ENCODE assay signal across 20 cellular contexts in genomic region chr20:44097521-44098255, GRCh38.
DNase-seq lines count a peak whose midpoint lies in the region; ATAC-seq, FAIRE-seq and TF ChIP-seq lines count a peak whose summit lies in the region.
"Had no signal": no experiment of that assay in that cellular context is flagged by ENCODE, and none has a peak within 500 bp of the region (broad histone marks: within the 10 kb centered on the region; RNA-seq: fewer than 3 reads in every experiment).

No MANE protein-coding gene starts in this region.

- TF ChIP-seq EP300 in Ishikawa (IDR thresholded peaks at IDR 0.05; ENCODE audit: borderline replicate concordance): no peak

- no peak overlapping the region for H3K4me3 ChIP-seq in bronchial epithelial cell (ENCODE audit: low read depth, low read length)
- H3K4me3 ChIP-seq: esophagus muscularis mucosa, upper lobe of left lung had no signal

- H3K4me3 Mint-ChIP-seq in Calu3 (ENCODE audit: low read depth, unreplicated experiment): no peak overlapping the region
- no peak overlapping the region for H3K4me3 Mint-ChIP-seq in activated CD4-positive, alpha-beta T cell treated with anti-CD3 and anti-CD28 coated beads, Interleukin-2, amount 10 ng/mL, durations not matched to agents 24 days and 14 days
- no peak overlapping the region for H3K4me3 Mint-ChIP-seq in stimulated activated naive B cell treated with anti-CD40 and anti-IgM and Interleukin-4, amounts not matched to agents 10 μg/mL and 1 μg/mL and 100 μg/mL, for 72 hours
- H3K4me3 Mint-ChIP-seq: activated naive CD8-positive, alpha-beta T cell; CD8-positive, alpha-beta memory T cell; mesothelial cell of epicardium; neural crest cell had no signal

- H3K27me3 Mint-ChIP-seq in Calu3 (ENCODE audit: unreplicated experiment): peaks cover 46% of the 10 kb centered on the region
- H3K27me3 Mint-ChIP-seq in activated CD4-positive, alpha-beta T cell treated with anti-CD3 and anti-CD28 coated beads, Interleukin-2, amount 10 ng/mL, durations not matched to agents 24 days and 14 days: peaks cover 30% of the 10 kb centered on the region
- H3K27me3 Mint-ChIP-seq in stimulated activated naive B cell treated with anti-CD40 and anti-IgM and Interleukin-4, amounts not matched to agents 10 μg/mL and 1 μg/mL and 100 μg/mL, for 72 hours: peaks cover 45 to 57% of the 10 kb centered on the region in 2 donors

- no peak for FAIRE-seq in bronchial epithelial cell (lab: Jason Lieb, UNC)
- FAIRE-seq: islet of Langerhans, RCC 7860 had no signal

- TF ChIP-seq RAD21 in Ishikawa (IDR thresholded peaks at IDR 0.05; ENCODE audit: low read depth): no peak

- H3K27ac Mint-ChIP-seq in Calu3 (ENCODE audit: unreplicated experiment): no peak overlapping the region
- no peak overlapping the region for H3K27ac Mint-ChIP-seq in activated CD4-positive, alpha-beta T cell treated with anti-CD3 and anti-CD28 coated beads, Interleukin-2, amount 10 ng/mL, durations not matched to agents 24 days and 14 days
- no peak overlapping the region for H3K27ac Mint-ChIP-seq in stimulated activated naive B cell treated with anti-CD40 and anti-IgM and Interleukin-4, amounts not matched to agents 10 μg/mL and 1 μg/mL and 100 μg/mL, for 72 hours
- H3K27ac Mint-ChIP-seq: activated naive CD8-positive, alpha-beta T cell; mesothelial cell of epicardium had no signal

- intact Hi-C loops in Calu3 (cut with micrococcal nuclease; ENCODE audit: unreplicated experiment): no loop called here
- intact Hi-C loops in activated CD4-positive, alpha-beta T cell treated with anti-CD3 and anti-CD28 coated beads, Interleukin-2, amount 10 ng/mL, durations not matched to agents 24 days and 14 days (cut with micrococcal nuclease): no loop called here

- BruUV-seq in Calu3 (replicated peaks; lab: Mats Ljungman, UMichigan): no TSS peak

- H3K36me3 ChIP-seq in bronchial epithelial cell (ENCODE audit: control insufficient read depth, insufficient read depth, low read length): no peaks in the 10 kb centered on the region
- H3K36me3 ChIP-seq: esophagus muscularis mucosa, upper lobe of left lung had no signal

- H3K27me3 ChIP-seq in bronchial epithelial cell (ENCODE audit: control insufficient read depth, insufficient read depth, low read length): no peaks in the 10 kb centered on the region
- H3K27me3 ChIP-seq: esophagus muscularis mucosa, upper lobe of left lung had no signal

- TF ChIP-seq CTCF in Calu3 (IDR thresholded peaks at IDR 0.05; ENCODE audit: unreplicated experiment) (no peak), bronchial epithelial cell (IDR thresholded peaks at IDR 0.05; ENCODE audit: insufficient read depth, low read length, severe bottlenecking) (no peak)

- CTCF ChIA-PET in Calu3 (lab: Charles Lee): no interaction called here

- H3K36me3 Mint-ChIP-seq in Calu3 (ENCODE audit: insufficient read depth, unreplicated experiment): no peaks in the 10 kb centered on the region
- no peaks in the 10 kb centered on the region for H3K36me3 Mint-ChIP-seq in activated CD4-positive, alpha-beta T cell treated with anti-CD3 and anti-CD28 coated beads, Interleukin-2, amount 10 ng/mL, durations not matched to agents 24 days and 14 days (ENCODE audit: low read depth)
- no peaks in the 10 kb centered on the region for H3K36me3 Mint-ChIP-seq in stimulated activated naive B cell treated with anti-CD40 and anti-IgM and Interleukin-4, amounts not matched to agents 10 μg/mL and 1 μg/mL and 100 μg/mL, for 72 hours
- H3K36me3 Mint-ChIP-seq: CD8-positive, alpha-beta memory T cell; mesothelial cell of epicardium had no signal

- H3K4me1 Mint-ChIP-seq in Calu3 (ENCODE audit: low read depth, unreplicated experiment): peaks cover 15% of the 10 kb centered on the region
- peaks cover 2% of the 10 kb centered on the region for H3K4me1 Mint-ChIP-seq in activated CD4-positive, alpha-beta T cell treated with anti-CD3 and anti-CD28 coated beads, Interleukin-2, amount 10 ng/mL, durations not matched to agents 24 days and 14 days
- no peaks in the 10 kb centered on the region for H3K4me1 Mint-ChIP-seq in stimulated activated naive B cell treated with anti-CD40 and anti-IgM and Interleukin-4, amounts not matched to agents 10 μg/mL and 1 μg/mL and 100 μg/mL, for 72 hours
- H3K4me1 Mint-ChIP-seq: CD8-positive, alpha-beta memory T cell had no signal

- DNase-seq in Calu3 (peak; percentile 42), bronchial epithelial cell (ENCODE audit: low read depth) (peak; percentile 73), lung microvascular endothelial cell (ENCODE audit: low read depth in 2 of 2) (peak; percentile 36 to 66), GOT3 (lab: John Stamatoyannopoulos, UW) (no peak)
- DNase-seq in activated CD4-positive, alpha-beta T cell treated with anti-CD3 and anti-CD28 coated beads, Interleukin-2, amount 10 ng/mL, durations not matched to agents 24 days and 14 days: no peak
- DNase-seq in stimulated activated naive B cell treated with anti-CD40 and anti-IgM and Interleukin-4, amounts not matched to agents 10 μg/mL and 1 μg/mL and 100 μg/mL, for 72 hours: no peak
- DNase-seq: CD8-positive, alpha-beta memory T cell; DMS79 treated with DMSO at 0.1 percent for 48 hours; NCI-H1694; stimulated activated naive CD8-positive, alpha-beta T cell treated with anti-CD3 and anti-CD28 coated beads, Interleukin-15, Interleukin-2, amounts not matched to agents 100 U/mL and 50 U/mL, for 24 hours; SW 1271; upper lobe of left lung had no signal

- H3K9me3 Mint-ChIP-seq in Calu3 (ENCODE audit: low read depth, unreplicated experiment): no peaks in the 10 kb centered on the region
- no peaks in the 10 kb centered on the region for H3K9me3 Mint-ChIP-seq in activated CD4-positive, alpha-beta T cell treated with anti-CD3 and anti-CD28 coated beads, Interleukin-2, amount 10 ng/mL, durations not matched to agents 24 days and 14 days
- H3K9me3 Mint-ChIP-seq in stimulated activated naive B cell treated with anti-CD40 and anti-IgM and Interleukin-4, amounts not matched to agents 10 μg/mL and 1 μg/mL and 100 μg/mL, for 72 hours: peaks cover 2 to 13% of the 10 kb centered on the region in 2 donors

- ATAC-seq in stimulated activated naive B cell treated with anti-CD40 and anti-IgM and Interleukin-4, amounts not matched to agents 10 μg/mL and 1 μg/mL and 100 μg/mL, for 72 hours (replicated peaks): no peak
- ATAC-seq in HG02938 (IDR thresholded peaks at IDR 0.05; ENCODE audit: unreplicated experiment): no peak
- ATAC-seq: stimulated activated naive CD8-positive, alpha-beta T cell treated with anti-CD3 and anti-CD28 coated beads, Interleukin-15, Interleukin-2, amounts not matched to agents 100 U/mL and 50 U/mL, for 24 hours had no signal

TF ChIP-seq in Ishikawa, 13 proteins besides CTCF, POLR2A, EP300 and RAD21:
- TF ChIP-seq TEAD4 (IDR thresholded peaks at IDR 0.05): no peak
- TF ChIP-seq FOXM1 (IDR thresholded peaks at IDR 0.05; ENCODE audit: borderline replicate concordance, low read depth): no peak
- no peak for TF ChIP-seq ZBTB7A (IDR thresholded peaks at IDR 0.05; ENCODE audit: low read depth)
- no peak for TF ChIP-seq CREB1 (IDR thresholded peaks at IDR 0.05; ENCODE audit: low read depth)
- no peak for TF ChIP-seq TAF1 (IDR thresholded peaks at IDR 0.05; ENCODE audit: low read depth)
- TF ChIP-seq MAX (IDR thresholded peaks at IDR 0.05): 0 out of 2 replicates have a peak, but pooled peaks have one; percentile 33
- no peak for TF ChIP-seq YY1 (IDR thresholded peaks at IDR 0.05; ENCODE audit: low read depth)
- TF ChIP-seq NFIC (IDR thresholded peaks at IDR 0.05): peak; percentile 74
TF ChIP-seq in Ishikawa: peak in this region for 2.

Comparison
In these comparisons a context has a peak if more than half of its experiments do, and no peak if none do; other contexts are left out.
1. DNase-seq: peak in Calu3 (single experiment), bronchial epithelial cell (single experiment) and lung microvascular endothelial cell (2 of 2); none in activated CD4-positive, alpha-beta T cell treated with anti-CD3 and anti-CD28 coated beads, Interleukin-2, amount 10 ng/mL, durations not matched to agents 24 days and 14 days (single experiment), GOT3 (single experiment) and stimulated activated naive B cell treated with anti-CD40 and anti-IgM and Interleukin-4, amounts not matched to agents 10 μg/mL and 1 μg/mL and 100 μg/mL, for 72 hours (single experiment).